Comparison of ENCODE assay signal across 1 cellular context in the genomic region with DNA sequence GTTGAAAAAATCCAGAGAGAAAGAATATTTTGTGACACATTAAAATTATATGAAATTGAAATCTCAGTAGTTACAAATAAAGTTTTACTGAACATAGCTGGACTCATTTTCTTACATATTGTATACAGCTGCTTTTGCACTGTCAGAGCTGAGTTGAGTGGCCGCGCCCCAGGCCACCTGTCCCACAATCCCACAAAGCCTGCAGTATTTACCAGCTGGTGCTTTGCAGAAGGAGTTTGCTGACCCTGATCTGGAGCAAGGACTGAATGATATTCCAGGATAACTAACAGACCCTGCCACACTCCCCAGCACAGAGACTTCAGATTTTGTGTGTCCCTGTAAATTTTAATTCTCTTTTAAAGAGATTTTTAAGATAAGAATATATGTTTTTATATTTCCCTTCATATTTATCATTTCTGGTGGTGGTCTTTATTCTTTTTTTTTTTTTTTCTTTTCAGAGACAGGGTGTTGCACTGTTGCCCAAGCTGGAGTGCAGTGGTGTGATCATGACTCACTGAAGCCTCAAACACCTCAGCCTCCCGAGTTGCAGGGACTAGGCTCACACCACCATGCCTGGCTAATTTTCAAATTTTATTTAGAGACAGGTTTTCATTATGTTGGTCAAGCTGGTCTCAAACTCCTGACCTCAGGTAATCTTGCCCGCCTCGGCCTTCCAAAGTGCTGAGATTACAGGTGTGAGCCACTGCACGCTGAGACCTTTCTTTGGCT.
TF ChIP-seq lines count a peak whose summit lies in the region.

No MANE protein-coding gene starts in this region.

TF ChIP-seq in K562, 482 proteins besides CTCF, POLR2A, EP300 and RAD21:
- TF ChIP-seq, protein P1, sequence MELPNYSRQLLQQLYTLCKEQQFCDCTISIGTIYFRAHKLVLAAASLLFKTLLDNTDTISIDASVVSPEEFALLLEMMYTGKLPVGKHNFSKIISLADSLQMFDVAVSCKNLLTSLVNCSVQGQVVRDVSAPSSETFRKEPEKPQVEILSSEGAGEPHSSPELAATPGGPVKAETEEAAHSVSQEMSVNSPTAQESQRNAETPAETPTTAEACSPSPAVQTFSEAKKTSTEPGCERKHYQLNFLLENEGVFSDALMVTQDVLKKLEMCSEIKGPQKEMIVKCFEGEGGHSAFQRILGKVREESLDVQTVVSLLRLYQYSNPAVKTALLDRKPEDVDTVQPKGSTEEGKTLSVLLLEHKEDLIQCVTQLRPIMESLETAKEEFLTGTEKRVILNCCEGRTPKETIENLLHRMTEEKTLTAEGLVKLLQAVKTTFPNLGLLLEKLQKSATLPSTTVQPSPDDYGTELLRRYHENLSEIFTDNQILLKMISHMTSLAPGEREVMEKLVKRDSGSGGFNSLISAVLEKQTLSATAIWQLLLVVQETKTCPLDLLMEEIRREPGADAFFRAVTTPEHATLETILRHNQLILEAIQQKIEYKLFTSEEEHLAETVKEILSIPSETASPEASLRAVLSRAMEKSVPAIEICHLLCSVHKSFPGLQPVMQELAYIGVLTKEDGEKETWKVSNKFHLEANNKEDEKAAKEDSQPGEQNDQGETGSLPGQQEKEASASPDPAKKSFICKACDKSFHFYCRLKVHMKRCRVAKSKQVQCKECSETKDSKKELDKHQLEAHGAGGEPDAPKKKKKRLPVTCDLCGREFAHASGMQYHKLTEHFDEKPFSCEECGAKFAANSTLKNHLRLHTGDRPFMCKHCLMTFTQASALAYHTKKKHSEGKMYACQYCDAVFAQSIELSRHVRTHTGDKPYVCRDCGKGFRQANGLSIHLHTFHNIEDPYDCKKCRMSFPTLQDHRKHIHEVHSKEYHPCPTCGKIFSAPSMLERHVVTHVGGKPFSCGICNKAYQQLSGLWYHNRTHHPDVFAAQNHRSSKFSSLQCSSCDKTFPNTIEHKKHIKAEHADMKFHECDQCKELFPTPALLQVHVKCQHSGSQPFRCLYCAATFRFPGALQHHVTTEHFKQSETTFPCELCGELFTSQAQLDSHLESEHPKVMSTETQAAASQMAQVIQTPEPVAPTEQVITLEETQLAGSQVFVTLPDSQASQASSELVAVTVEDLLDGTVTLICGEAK (IDR thresholded peaks at IDR 0.05), result peak; percentile 38; the same call in 1 of the 2 replicates
- TF ChIP-seq, protein P1 (CRISPR knock-in tag; IDR thresholded peaks at IDR 0.05), result no peak
- no peak for TF ChIP-seq ZBED1 (IDR thresholded peaks at IDR 0.05)
TF ChIP-seq in K562: peak in this region for 1.
